Comparison of ENCODE assay signal across 14 cellular contexts in the genomic region with DNA sequence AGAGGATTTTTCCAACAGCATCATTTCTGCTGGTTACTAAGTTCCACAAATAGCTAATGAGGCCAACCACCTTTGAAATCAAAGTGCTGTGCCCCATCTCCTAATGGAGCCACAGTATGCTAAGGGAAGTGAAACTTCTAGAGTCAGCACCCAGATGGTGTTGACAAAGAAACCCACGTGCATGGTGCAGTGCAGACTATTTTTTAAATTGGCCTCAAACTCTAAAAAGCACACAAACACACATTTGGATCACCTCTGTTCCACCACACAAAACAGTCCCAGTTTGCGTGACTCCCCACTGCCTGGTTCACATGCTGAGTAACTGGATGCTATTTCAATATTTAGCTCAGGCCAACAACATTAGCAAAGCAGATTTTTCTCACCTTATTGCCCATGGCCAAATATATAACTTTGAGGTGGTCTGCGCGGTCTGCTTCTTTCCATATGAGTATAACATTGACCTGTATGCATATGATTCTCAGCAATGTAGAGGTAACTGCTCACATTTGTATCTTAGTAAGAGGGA.
A peak's percentile ranks its signal among the peaks of the same experiment; 100 is the strongest.
DNase-seq lines count a peak whose midpoint lies in the region; ATAC-seq, FAIRE-seq and TF ChIP-seq lines count a peak whose summit lies in the region.
"Had no signal": no experiment of that assay in that cellular context is flagged by ENCODE, and none has a peak within 500 bp of the region (broad histone marks: within the 10 kb centered on the region; RNA-seq: fewer than 3 reads in every experiment).

No MANE protein-coding gene starts in this region.

- CTCF ChIA-PET in PC-3 (lab: Charles Lee) = no interaction called here
- CTCF ChIA-PET in HepG2 (lab: Yijun Ruan, JAX; ENCODE audit: low intra/inter-chr PET ratio, low total read pairs) = no interaction called here

- POLR2A ChIA-PET in PC-3 (lab: Charles Lee; ENCODE audit: unreplicated experiment) = no interaction called here
- POLR2A ChIA-PET in HepG2 (lab: Yijun Ruan, JAX) = no interaction called here

- no peak overlapping the region for H3K4me2 ChIP-seq in PC-3 (ENCODE audit: low read length)
- no peak overlapping the region for H3K4me2 ChIP-seq in HepG2 (ENCODE audit: low read depth, low read length)

- TF ChIP-seq EP300 in HepG2 (IDR thresholded peaks at IDR 0.05; ENCODE audit: low read depth in 2 of 2, low read length in 2 of 2) (no peak), HepG2 (CRISPR knock-in tag; IDR thresholded peaks at IDR 0.05; ENCODE audit: borderline replicate concordance) (no peak)

- TF ChIP-seq POLR2A in GM12891 (IDR thresholded peaks at IDR 0.05; ENCODE audit: low read depth, low read length) (no peak), HepG2 (IDR thresholded peaks at IDR 0.05; ENCODE audit: insufficient read depth in 1 of 2, low read depth in 2 of 2, low read length in 2 of 2) (no peak)

- no peaks in the 10 kb centered on the region for H3K9me2 ChIP-seq in PC-3 (replicated peaks; ENCODE audit: low read length)

- no peak overlapping the region for H3K4me3 ChIP-seq in PC-3 (ENCODE audit: low read length)
- no peak overlapping the region for H3K4me3 ChIP-seq in HepG2 (replicated peaks in 1 of 3; ENCODE audit: insufficient read depth in 1 of 3, low read depth in 2 of 3, low read length in 3 of 3)
- H3K4me3 ChIP-seq: right lobe of liver had no signal

- 79% methylated on average over 4 of the region's 4 CpGs for WGBS in HepG2 (ENCODE audit: low lambda C conversion rate)

- no peak for DNase-seq in GM12891 (ENCODE audit: insufficient read length, low spot score)
- DNase-seq in RPMI8226 = peak; percentile 92
- DNase-seq in PC-3 = no peak
- DNase-seq in activated CD4-positive, alpha-beta T cell treated with anti-CD3 and anti-CD28 coated beads, Interleukin-2, amount 50 U/mL, for 4 hours = no peak
- no peak for DNase-seq in GM20000 (ENCODE audit: low spot score)
- no peak for DNase-seq in HepG2 (ENCODE audit: low spot score)
- DNase-seq: activated naive CD8-positive, alpha-beta T cell treated with anti-CD3 and anti-CD28 coated beads, Interleukin-2, amount 50 U/mL, for 24 hours; left cardiac atrium; NCI-H2029; right lobe of liver had no signal

- intact Hi-C loops in PC-3 (cut with micrococcal nuclease) (no loop called here), HepG2 (cut with micrococcal nuclease; ENCODE audit: unreplicated experiment) (no loop called here)

- no peaks in the 10 kb centered on the region for H3K36me3 ChIP-seq in PC-3 (ENCODE audit: low read depth, low read length)
- H3K36me3 ChIP-seq in HepG2 (replicated peaks in 1 of 2; ENCODE audit: control insufficient read depth in 1 of 2, insufficient read depth in 2 of 2, low read length in 2 of 2) = no peaks in the 10 kb centered on the region
- H3K36me3 ChIP-seq: right lobe of liver had no signal

- TF ChIP-seq RAD21 in HepG2 (CRISPR knock-in tag; IDR thresholded peaks at IDR 0.05) = no peak

- no peaks in the 10 kb centered on the region for H3K79me2 ChIP-seq in PC-3 (ENCODE audit: low read length)
- no peaks in the 10 kb centered on the region for H3K79me2 ChIP-seq in HepG2 (ENCODE audit: insufficient read depth, low read length)

- no TSS peak for BruUV-seq in PC-3 (replicated peaks; lab: Mats Ljungman, UMichigan)
- BruUV-seq in HepG2 (replicated peaks; lab: Mats Ljungman, UMichigan) = no TSS peak

- H3K4me1 ChIP-seq in PC-3 (ENCODE audit: insufficient read depth, low read length) = peaks cover 13% of the 10 kb centered on the region
- H3K4me1 ChIP-seq in HepG2 (ENCODE audit: insufficient read depth, low read length) = no peaks in the 10 kb centered on the region
- H3K4me1 ChIP-seq: right lobe of liver had no signal

- no peak for TF ChIP-seq CTCF in PC-3 (conservative IDR thresholded peaks at IDR 0.05; ENCODE audit: low read depth, low read length)
- TF ChIP-seq CTCF in GM20000 (IDR thresholded peaks at IDR 0.05; ENCODE audit: extremely low read depth, missing control alignments) = no peak
- TF ChIP-seq CTCF in HepG2 (CRISPR knock-in tag; IDR thresholded peaks at IDR 0.05) = no peak

- H4K20me1 ChIP-seq in PC-3 (ENCODE audit: low read length) = no peaks in the 10 kb centered on the region
- H4K20me1 ChIP-seq in HepG2 (ENCODE audit: insufficient read depth, low read length) = no peaks in the 10 kb centered on the region

- H3K9me3 ChIP-seq in PC-3 (ENCODE audit: low read length) (no peaks in the 10 kb centered on the region), HepG2 (ENCODE audit: low read length) (no peaks in the 10 kb centered on the region)
- H3K9me3 ChIP-seq: right lobe of liver had no signal

- H3K9ac ChIP-seq in PC-3 (ENCODE audit: low read length) = no peak overlapping the region
- H3K9ac ChIP-seq in HepG2 (ENCODE audit: insufficient read depth, low read depth, low read length) = no peak overlapping the region

- H2AFZ ChIP-seq in PC-3 (ENCODE audit: low read length) = no peak overlapping the region
- H2AFZ ChIP-seq in HepG2 (ENCODE audit: low read length) = no peak overlapping the region

- peak; percentile 95 for ATAC-seq in GM19468 (IDR thresholded peaks at IDR 0.05; ENCODE audit: extremely low read depth, unreplicated experiment)
- peak; percentile 94 for ATAC-seq in HG03066 (IDR thresholded peaks at IDR 0.05; ENCODE audit: low read depth, unreplicated experiment)
- no peak for ATAC-seq in PC-3
- ATAC-seq in HepG2 = no peak
- ATAC-seq: activated naive CD8-positive, alpha-beta T cell treated with anti-CD3 and anti-CD28 coated beads, Interleukin-2, amount 50 U/mL, for 24 hours had no signal

- H3F3A ChIP-seq in PC-3 (ENCODE audit: low read length, unreplicated experiment) = no peaks in the 10 kb centered on the region

- FAIRE-seq in GM12891 (lab: Jason Lieb, UNC) (peak; percentile 77), HepG2 (lab: Jason Lieb, UNC) (no peak)
- FAIRE-seq: H1 had no signal

- H3K27me3 ChIP-seq in PC-3 (ENCODE audit: low read length) (no peaks in the 10 kb centered on the region), HepG2 (ENCODE audit: control insufficient read depth in 1 of 2, insufficient read depth in 2 of 2, low read length in 2 of 2) (no peaks in the 10 kb centered on the region)
- H3K27me3 ChIP-seq: right lobe of liver had no signal

- in situ Hi-C loops in HepG2 (cut with HindIII; ENCODE audit: extremely low pct_ligation_motif_present, low pct_unique_long_range_greater_than_20kb) = no loop called here

- no peak overlapping the region for H3K27ac ChIP-seq in PC-3 (ENCODE audit: low read length)
- H3K27ac ChIP-seq in HepG2 (ENCODE audit: extremely low read length, insufficient read depth, low read length) = no peak overlapping the region
- H3K27ac ChIP-seq: epithelial cell of prostate, right lobe of liver had no signal

TF ChIP-seq in GM12891, 5 proteins besides CTCF, POLR2A, EP300 and RAD21:
- no peak for TF ChIP-seq TAF1 (IDR thresholded peaks at IDR 0.05; ENCODE audit: low read depth, low read length)
- TF ChIP-seq PAX5 (IDR thresholded peaks at IDR 0.05; ENCODE audit: insufficient read depth, low read length, severe bottlenecking) = no peak
- no peak for TF ChIP-seq POLR2AphosphoS5 (IDR thresholded peaks at IDR 0.05; ENCODE audit: low read depth, low read length)
- TF ChIP-seq SPI1 (IDR thresholded peaks at IDR 0.05; ENCODE audit: low read depth, low read length) = peak; percentile 98
- TF ChIP-seq POU2F2 (IDR thresholded peaks at IDR 0.05; ENCODE audit: low read depth, low read length) = 0 out of 2 replicates have a peak, but pooled peaks have one; percentile 68

TF ChIP-seq in HepG2, 621 proteins besides CTCF, POLR2A, EP300 and RAD21 (continues in another document):
- TF ChIP-seq FOXJ3 (CRISPR knock-in tag; IDR thresholded peaks at IDR 0.05; ENCODE audit: borderline replicate concordance) = no peak
- TF ChIP-seq ERF (CRISPR knock-in tag; IDR thresholded peaks at IDR 0.05) = no peak
- TF ChIP-seq KLF6 (CRISPR knock-in tag; IDR thresholded peaks at IDR 0.05) = no peak
- no peak for TF ChIP-seq ZBTB42 (CRISPR knock-in tag; IDR thresholded peaks at IDR 0.05)
- no peak for TF ChIP-seq POGZ (CRISPR knock-in tag; IDR thresholded peaks at IDR 0.05)
- no peak for TF ChIP-seq NR2F2 (IDR thresholded peaks at IDR 0.05; ENCODE audit: borderline replicate concordance, low read depth)
- TF ChIP-seq ZNF619 (CRISPR knock-in tag; IDR thresholded peaks at IDR 0.05) = no peak
- TF ChIP-seq, protein P1, sequence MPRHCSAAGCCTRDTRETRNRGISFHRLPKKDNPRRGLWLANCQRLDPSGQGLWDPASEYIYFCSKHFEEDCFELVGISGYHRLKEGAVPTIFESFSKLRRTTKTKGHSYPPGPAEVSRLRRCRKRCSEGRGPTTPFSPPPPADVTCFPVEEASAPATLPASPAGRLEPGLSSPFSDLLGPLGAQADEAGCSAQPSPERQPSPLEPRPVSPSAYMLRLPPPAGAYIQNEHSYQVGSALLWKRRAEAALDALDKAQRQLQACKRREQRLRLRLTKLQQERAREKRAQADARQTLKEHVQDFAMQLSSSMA (CRISPR knock-in tag; IDR thresholded peaks at IDR 0.05) = no peak
- no peak for TF ChIP-seq BHLHE40 (IDR thresholded peaks at IDR 0.05; ENCODE audit: low read length)
- TF ChIP-seq ZSCAN9 (CRISPR knock-in tag; IDR thresholded peaks at IDR 0.05; ENCODE audit: borderline replicate concordance) = no peak
- no peak for TF ChIP-seq HDAC2 (CRISPR knock-in tag; IDR thresholded peaks at IDR 0.05)
- no peak for TF ChIP-seq ZBTB8A (CRISPR knock-in tag; IDR thresholded peaks at IDR 0.05; ENCODE audit: borderline replicate concordance, low read depth)
- TF ChIP-seq MLLT10 (CRISPR knock-in tag; IDR thresholded peaks at IDR 0.05) = no peak
- TF ChIP-seq, protein P2, sequence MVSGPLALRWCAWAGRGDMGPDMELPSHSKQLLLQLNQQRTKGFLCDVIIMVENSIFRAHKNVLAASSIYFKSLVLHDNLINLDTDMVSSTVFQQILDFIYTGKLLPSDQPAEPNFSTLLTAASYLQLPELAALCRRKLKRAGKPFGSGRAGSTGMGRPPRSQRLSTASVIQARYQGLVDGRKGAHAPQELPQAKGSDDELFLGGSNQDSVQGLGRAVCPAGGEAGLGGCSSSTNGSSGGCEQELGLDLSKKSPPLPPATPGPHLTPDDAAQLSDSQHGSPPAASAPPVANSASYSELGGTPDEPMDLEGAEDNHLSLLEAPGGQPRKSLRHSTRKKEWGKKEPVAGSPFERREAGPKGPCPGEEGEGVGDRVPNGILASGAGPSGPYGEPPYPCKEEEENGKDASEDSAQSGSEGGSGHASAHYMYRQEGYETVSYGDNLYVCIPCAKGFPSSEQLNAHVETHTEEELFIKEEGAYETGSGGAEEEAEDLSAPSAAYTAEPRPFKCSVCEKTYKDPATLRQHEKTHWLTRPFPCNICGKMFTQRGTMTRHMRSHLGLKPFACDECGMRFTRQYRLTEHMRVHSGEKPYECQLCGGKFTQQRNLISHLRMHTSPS (CRISPR knock-in tag; IDR thresholded peaks at IDR 0.05; ENCODE audit: low read depth) = no peak

Comparison
In these comparisons a context has a peak if more than half of its experiments do, and no peak if none do; other contexts are left out.
1. ATAC-seq: peak in GM19468 (single experiment) and HG03066 (single experiment); none in PC-3 (single experiment) and HepG2 (single experiment).